14 cellular contexts compared by ENCODE assay signal in the genomic region with DNA sequence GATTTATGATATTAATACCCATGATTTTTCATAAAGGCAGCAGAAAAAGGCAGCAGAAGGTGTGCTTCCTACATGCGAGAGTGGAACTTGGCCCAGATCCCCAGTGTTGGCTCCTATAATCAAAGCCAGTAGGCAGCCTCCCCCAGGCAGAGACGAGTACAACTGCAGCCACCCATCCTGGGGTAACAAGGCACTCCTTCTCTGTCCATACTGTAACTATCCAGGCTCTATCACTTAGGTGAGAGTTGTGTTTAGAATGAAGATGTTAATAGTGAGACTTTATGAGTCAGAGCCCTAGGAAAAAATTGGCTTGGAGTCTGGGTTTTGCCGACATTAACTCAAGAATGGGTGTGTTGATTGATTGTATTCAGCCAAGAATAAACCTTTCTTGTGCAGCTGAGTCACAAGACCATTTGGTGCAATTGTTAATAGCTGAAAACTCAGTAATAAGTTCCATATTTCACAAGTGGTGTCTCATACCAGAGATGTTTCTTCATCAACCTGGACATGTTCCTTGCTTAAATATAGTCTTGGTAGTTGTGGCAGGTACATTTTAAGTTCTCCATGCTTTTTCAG.
A peak's percentile ranks its signal among the peaks of the same experiment; 100 is the strongest.
DNase-seq lines count a peak whose midpoint lies in the region; ATAC-seq, FAIRE-seq and TF ChIP-seq lines count a peak whose summit lies in the region.
"Had no signal": no experiment of that assay in that cellular context is flagged by ENCODE, and none has a peak within 500 bp of the region (broad histone marks: within the 10 kb centered on the region; RNA-seq: fewer than 3 reads in every experiment).

No MANE protein-coding gene starts in this region.

- H3K79me2 ChIP-seq in HCT116 (ENCODE audit: insufficient read depth, low read length), result no peaks in the 10 kb centered on the region

- no peaks in the 10 kb centered on the region for H3K9me3 ChIP-seq in AG04450 (ENCODE audit: control insufficient read depth, insufficient read depth, low read length)
- H3K9me3 ChIP-seq in HCT116 (ENCODE audit: control insufficient read depth in 1 of 2, insufficient read depth in 1 of 2, low read depth in 1 of 2, low read length in 2 of 2), result no peaks in the 10 kb centered on the region
- H3K9me3 ChIP-seq: uterus had no signal

- intact Hi-C loops in HCT116 (cut with micrococcal nuclease), result loop anchor here (5.0 kb wide), 1 partner anchor 542 kb away; a partner anchor contains a TSS

- no TSS peak for BruUV-seq in HCT116 (replicated peaks; lab: Mats Ljungman, UMichigan)

- no peak overlapping the region for H3K4me3 ChIP-seq in AG04450 (ENCODE audit: low read depth, low read length)
- H3K4me3 ChIP-seq in HCT116 (replicated peaks in 1 of 2; ENCODE audit: low read depth in 1 of 2, low read length in 2 of 2), result no peak overlapping the region
- H3K4me3 ChIP-seq in fibroblast of villous mesenchyme (ENCODE audit: low read depth, low read length), result no peak overlapping the region
- H3K4me3 ChIP-seq: uterus had no signal

- H3K27ac ChIP-seq in AG04450 (ENCODE audit: low read depth, low read length), result no peak overlapping the region
- H3K27ac ChIP-seq in HCT116 (ENCODE audit: low read depth, low read length), result no peak overlapping the region
- H3K27ac ChIP-seq: uterus had no signal

- TF ChIP-seq CTCF in AG04450 (IDR thresholded peaks at IDR 0.05; ENCODE audit: low read depth, low read length) (no peak), HCT116 (IDR thresholded peaks at IDR 0.05 in 2 of 3, conservative IDR thresholded peaks at IDR 0.05 in 1 of 3; ENCODE audit: borderline replicate concordance in 1 of 3, insufficient read depth in 1 of 3, low read depth in 2 of 3, low read length in 2 of 3) (no peak), fibroblast of villous mesenchyme (IDR thresholded peaks at IDR 0.05; ENCODE audit: insufficient read depth, low read depth, low read length) (no peak), D721Med (IDR thresholded peaks at IDR 0.05; ENCODE audit: insufficient read depth, missing control alignments) (no peak)

- RAD21 ChIA-PET in HCT116 (lab: Charles Lee; ENCODE audit: low non-redundant PET in 1 of 2, low total read pairs in 2 of 2, uncharacterized antibody in 2 of 2, unreplicated experiment in 2 of 2), result no interaction called here

- H3K4me2 ChIP-seq in HCT116 (ENCODE audit: low read length), result no peak overlapping the region

- peaks cover 0 to 5% of the 10 kb centered on the region in 2 experiments; a peak in 1 of 4 replicates for H3K4me1 ChIP-seq in HCT116 (ENCODE audit: control insufficient read depth in 1 of 2, insufficient read depth in 2 of 2, low read length in 2 of 2)
- H3K4me1 ChIP-seq: uterus had no signal

- POLR2A ChIA-PET in AG04450 (lab: Yijun Ruan, JAX), result no interaction called here
- POLR2A ChIA-PET in HCT116 (lab: Charles Lee), result no interaction called here

- CTCF ChIA-PET in AG04450 (lab: Charles Lee) (no interaction called here), HCT116 (lab: Charles Lee) (no interaction called here)

- TF ChIP-seq POLR2A in HCT116 (IDR thresholded peaks at IDR 0.05; ENCODE audit: borderline replicate concordance, extremely low read depth, insufficient read depth, insufficient read length), result no peak

- H3K9me2 ChIP-seq in HCT116 (ENCODE audit: insufficient read depth), result no peaks in the 10 kb centered on the region

- no peak for TF ChIP-seq RAD21 in HCT116 (IDR thresholded peaks at IDR 0.05; ENCODE audit: low read depth)

- H2AFZ ChIP-seq in HCT116 (ENCODE audit: low read depth, low read length, poor library complexity, severe bottlenecking), result peak overlapping the region; percentile 46

- ATAC-seq in HCT116, result no peak
- no peak for ATAC-seq in GM18907 (IDR thresholded peaks at IDR 0.05; ENCODE audit: unreplicated experiment)

- no peaks in the 10 kb centered on the region for H4K20me1 ChIP-seq in HCT116 (ENCODE audit: insufficient read depth)

- no peak overlapping the region for H3K9ac ChIP-seq in HCT116 (ENCODE audit: low read length)

- no peaks in the 10 kb centered on the region for H3K27me3 ChIP-seq in AG04450 (ENCODE audit: control insufficient read depth, insufficient read depth, low read length)
- no peaks in the 10 kb centered on the region for H3K27me3 ChIP-seq in HCT116 (ENCODE audit: insufficient read depth, low read length)
- H3K27me3 ChIP-seq: uterus had no signal

- no peaks in the 10 kb centered on the region for H3K36me3 ChIP-seq in HCT116 (ENCODE audit: control insufficient read depth in 1 of 2, insufficient read depth in 2 of 2, low read length in 2 of 2)
- H3K36me3 ChIP-seq: uterus had no signal

- DNase-seq in AG04450 (ENCODE audit: low read depth, low spot score) (peak; percentile 65), HCT116 (ENCODE audit: low read depth, low spot score) (no peak), amniotic epithelial cell (ENCODE audit: low read depth) (peak; percentile 92), fibroblast of villous mesenchyme (ENCODE audit: low read depth) (peak; percentile 67), NCI-H187 (lab: John Stamatoyannopoulos, UW) (no peak), D721Med (ENCODE audit: insufficient read length, low spot score) (no peak)
- no peak for DNase-seq in activated naive CD4-positive, alpha-beta T cell treated with Interleukin-2 at 50 U/mL for 16 hours
- DNase-seq: activated CD4-positive, alpha-beta T cell treated with anti-CD3 and anti-CD28 coated beads, Interleukin-2, amount 50 U/mL, for 1 hour; AML-193; central memory CD4-positive, alpha-beta T cell; NCI-H2227 treated with DMSO at 0.1 percent for 48 hours; T-helper 2 cell; uterus had no signal

- no peak for FAIRE-seq in D721Med (lab: Jason Lieb, UNC)

TF ChIP-seq in HCT116, 20 proteins besides CTCF, POLR2A, EP300 and RAD21 (continues in another document):
- TF ChIP-seq SP1 (IDR thresholded peaks at IDR 0.05; ENCODE audit: low read depth), result no peak
- TF ChIP-seq EZH2phosphoT487 (IDR thresholded peaks at IDR 0.05; ENCODE audit: borderline replicate concordance), result no peak
- TF ChIP-seq JUND (IDR thresholded peaks at IDR 0.05), result no peak
- no peak for TF ChIP-seq SRF (IDR thresholded peaks at IDR 0.05; ENCODE audit: low read depth)
- no peak for TF ChIP-seq CEBPB (IDR thresholded peaks at IDR 0.05; ENCODE audit: low read depth)
- no peak for TF ChIP-seq ZFX (IDR thresholded peaks at IDR 0.05)
- no peak for TF ChIP-seq POLR2AphosphoS5 (IDR thresholded peaks at IDR 0.05; ENCODE audit: low read depth, low read length)
- TF ChIP-seq CBX3 (IDR thresholded peaks at IDR 0.05; ENCODE audit: low read depth), result no peak
- no peak for TF ChIP-seq FOSL1 (IDR thresholded peaks at IDR 0.05; ENCODE audit: low read depth)
- TF ChIP-seq, protein P1, sequence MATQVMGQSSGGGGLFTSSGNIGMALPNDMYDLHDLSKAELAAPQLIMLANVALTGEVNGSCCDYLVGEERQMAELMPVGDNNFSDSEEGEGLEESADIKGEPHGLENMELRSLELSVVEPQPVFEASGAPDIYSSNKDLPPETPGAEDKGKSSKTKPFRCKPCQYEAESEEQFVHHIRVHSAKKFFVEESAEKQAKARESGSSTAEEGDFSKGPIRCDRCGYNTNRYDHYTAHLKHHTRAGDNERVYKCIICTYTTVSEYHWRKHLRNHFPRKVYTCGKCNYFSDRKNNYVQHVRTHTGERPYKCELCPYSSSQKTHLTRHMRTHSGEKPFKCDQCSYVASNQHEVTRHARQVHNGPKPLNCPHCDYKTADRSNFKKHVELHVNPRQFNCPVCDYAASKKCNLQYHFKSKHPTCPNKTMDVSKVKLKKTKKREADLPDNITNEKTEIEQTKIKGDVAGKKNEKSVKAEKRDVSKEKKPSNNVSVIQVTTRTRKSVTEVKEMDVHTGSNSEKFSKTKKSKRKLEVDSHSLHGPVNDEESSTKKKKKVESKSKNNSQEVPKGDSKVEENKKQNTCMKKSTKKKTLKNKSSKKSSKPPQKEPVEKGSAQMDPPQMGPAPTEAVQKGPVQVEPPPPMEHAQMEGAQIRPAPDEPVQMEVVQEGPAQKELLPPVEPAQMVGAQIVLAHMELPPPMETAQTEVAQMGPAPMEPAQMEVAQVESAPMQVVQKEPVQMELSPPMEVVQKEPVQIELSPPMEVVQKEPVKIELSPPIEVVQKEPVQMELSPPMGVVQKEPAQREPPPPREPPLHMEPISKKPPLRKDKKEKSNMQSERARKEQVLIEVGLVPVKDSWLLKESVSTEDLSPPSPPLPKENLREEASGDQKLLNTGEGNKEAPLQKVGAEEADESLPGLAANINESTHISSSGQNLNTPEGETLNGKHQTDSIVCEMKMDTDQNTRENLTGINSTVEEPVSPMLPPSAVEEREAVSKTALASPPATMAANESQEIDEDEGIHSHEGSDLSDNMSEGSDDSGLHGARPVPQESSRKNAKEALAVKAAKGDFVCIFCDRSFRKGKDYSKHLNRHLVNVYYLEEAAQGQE (IDR thresholded peaks at IDR 0.05; ENCODE audit: low read depth), result no peak
- no peak for TF ChIP-seq SIN3A (IDR thresholded peaks at IDR 0.05; ENCODE audit: low read depth)
- TF ChIP-seq EZH2 (IDR thresholded peaks at IDR 0.05), result no peak
- TF ChIP-seq ELF1 (IDR thresholded peaks at IDR 0.05; ENCODE audit: borderline replicate concordance, low read depth), result no peak
- TF ChIP-seq EGR1 (IDR thresholded peaks at IDR 0.05; ENCODE audit: low read depth), result no peak
- no peak for TF ChIP-seq YY1 (IDR thresholded peaks at IDR 0.05; ENCODE audit: extremely low read depth, insufficient replicate concordance, low read depth, low read length)
- TF ChIP-seq, protein P2, sequence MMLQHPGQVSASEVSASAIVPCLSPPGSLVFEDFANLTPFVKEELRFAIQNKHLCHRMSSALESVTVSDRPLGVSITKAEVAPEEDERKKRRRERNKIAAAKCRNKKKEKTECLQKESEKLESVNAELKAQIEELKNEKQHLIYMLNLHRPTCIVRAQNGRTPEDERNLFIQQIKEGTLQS (IDR thresholded peaks at IDR 0.05), result no peak
- TF ChIP-seq ZNF274 (IDR thresholded peaks at IDR 0.05; ENCODE audit: low read depth, low read length), result no peak
- TF ChIP-seq TCF7L2 (IDR thresholded peaks at IDR 0.05; ENCODE audit: borderline replicate concordance, extremely low read depth, insufficient read depth, insufficient read length), result no peak
- TF ChIP-seq, protein P3, sequence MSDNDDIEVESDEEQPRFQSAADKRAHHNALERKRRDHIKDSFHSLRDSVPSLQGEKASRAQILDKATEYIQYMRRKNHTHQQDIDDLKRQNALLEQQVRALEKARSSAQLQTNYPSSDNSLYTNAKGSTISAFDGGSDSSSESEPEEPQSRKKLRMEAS (IDR thresholded peaks at IDR 0.05), result no peak

Comparison
In these comparisons a context has a peak if more than half of its experiments do, and no peak if none do; other contexts are left out.
1. DNase-seq: peak in AG04450 (single experiment), amniotic epithelial cell (single experiment) and fibroblast of villous mesenchyme (single experiment); none in HCT116 (single experiment), NCI-H187 (0 of 2), activated naive CD4-positive, alpha-beta T cell treated with Interleukin-2 at 50 U/mL for 16 hours (single experiment) and D721Med (single experiment).